Comparison of ENCODE assay signal across 2 cellular contexts in the genomic region with DNA sequence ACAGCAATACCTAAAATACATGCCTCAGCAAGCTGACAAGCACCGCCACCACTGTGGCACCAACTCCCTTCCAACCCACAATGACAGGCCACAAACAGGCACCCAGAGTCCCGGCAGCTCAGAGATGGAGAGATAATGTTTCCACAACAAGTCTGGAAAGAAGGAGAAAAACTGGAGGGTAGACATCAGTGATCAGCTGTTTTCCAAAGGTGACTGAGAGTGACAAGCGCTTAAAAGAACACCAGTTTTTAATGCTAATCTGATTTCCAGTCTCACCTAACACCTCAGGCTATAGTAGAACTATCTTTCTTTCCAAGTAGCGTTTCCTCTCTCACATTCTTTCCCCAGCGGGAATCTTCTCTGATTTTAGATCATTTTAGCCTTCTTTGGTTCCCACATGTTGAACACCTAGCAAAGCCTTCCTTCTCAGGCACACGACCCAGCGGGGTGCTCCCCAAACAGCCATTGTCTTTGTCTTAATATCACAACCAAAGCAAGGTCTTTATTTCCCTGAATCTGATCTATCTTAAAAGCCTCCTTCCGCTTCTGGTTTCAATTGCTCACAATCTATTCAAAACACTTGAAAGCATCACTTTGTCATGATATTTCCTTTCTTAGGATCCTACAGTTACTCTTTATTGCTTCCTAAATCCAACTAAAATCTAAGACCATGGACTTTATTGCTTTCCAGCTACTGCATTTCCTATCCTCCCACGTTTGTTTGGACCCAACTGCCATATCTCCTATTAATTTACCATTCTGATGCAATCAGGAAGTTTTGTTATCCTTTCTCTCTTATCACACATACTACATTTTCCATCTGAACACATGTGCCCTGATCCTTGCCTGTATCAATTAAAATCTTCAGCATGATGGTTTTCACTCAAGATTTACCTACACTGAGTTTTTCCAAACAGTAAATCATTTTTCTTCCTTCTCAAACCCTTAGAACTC.
A peak's percentile ranks its signal among the peaks of the same experiment; 100 is the strongest.
TF ChIP-seq lines count a peak whose summit lies in the region.

No MANE protein-coding gene starts in this region.

TF ChIP-seq in SK-N-SH, 30 proteins besides CTCF, POLR2A, EP300 and RAD21:
- TF ChIP-seq CHD2 (IDR thresholded peaks at IDR 0.05; ENCODE audit: low read length, partially characterized antibody) (no peak), MXI1 (IDR thresholded peaks at IDR 0.05; ENCODE audit: low read depth, low read length) (peak; percentile 55; the same call in 1 of the 2 replicates), GABPA (IDR thresholded peaks at IDR 0.05; ENCODE audit: low read depth) (no peak), RCOR1 (IDR thresholded peaks at IDR 0.05; ENCODE audit: low read length) (peak; percentile 31; the same call in 1 of the 2 replicates), NFIC (IDR thresholded peaks at IDR 0.05; ENCODE audit: borderline replicate concordance) (no peak), SIN3A (IDR thresholded peaks at IDR 0.05; ENCODE audit: borderline replicate concordance, low read depth, low read length) (no peak), GATA2 (CRISPR knock-in tag; IDR thresholded peaks at IDR 0.05) (peak; percentile 84)

TF ChIP-seq in H1, 55 proteins besides CTCF, POLR2A, EP300 and RAD21:
- TF ChIP-seq JUND (IDR thresholded peaks at IDR 0.05; ENCODE audit: low read length) (no peak), HDAC2 (IDR thresholded peaks at IDR 0.05; ENCODE audit: borderline replicate concordance in 1 of 2, low read depth in 2 of 2, low read length in 2 of 2) (no peak), SUZ12 (IDR thresholded peaks at IDR 0.05; ENCODE audit: low read length) (no peak), RXRA (IDR thresholded peaks at IDR 0.05; ENCODE audit: insufficient read depth, low read depth, low read length) (no peak)
- TF ChIP-seq, protein P1, sequence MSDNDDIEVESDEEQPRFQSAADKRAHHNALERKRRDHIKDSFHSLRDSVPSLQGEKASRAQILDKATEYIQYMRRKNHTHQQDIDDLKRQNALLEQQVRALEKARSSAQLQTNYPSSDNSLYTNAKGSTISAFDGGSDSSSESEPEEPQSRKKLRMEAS (IDR thresholded peaks at IDR 0.05): no peak
